1 cellular context compared by ENCODE assay signal in the genomic region with DNA sequence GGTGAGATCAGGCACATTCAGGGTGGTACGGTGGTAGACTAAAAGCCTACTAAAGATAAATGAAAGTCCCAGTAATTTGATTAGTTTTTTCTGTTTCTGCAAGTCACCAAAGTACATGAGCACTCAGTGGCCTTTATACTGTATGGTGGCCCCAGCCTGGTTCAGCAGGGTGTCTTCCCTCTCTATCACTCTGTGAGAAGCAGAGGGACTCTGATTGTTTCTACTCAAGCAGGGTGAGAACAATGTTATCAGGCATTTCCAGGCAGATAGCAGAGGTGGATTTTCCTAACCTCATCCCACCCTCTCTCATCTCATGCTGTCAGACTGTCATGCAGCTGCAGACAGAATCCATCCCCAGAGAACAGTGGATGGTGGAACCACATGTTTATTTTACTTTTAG.
TF ChIP-seq lines count a peak whose summit lies in the region.

No MANE protein-coding gene starts in this region.

TF ChIP-seq in GM23338, 12 proteins besides CTCF, POLR2A, EP300 and RAD21 (continued from another document):
- TF ChIP-seq, protein P1, sequence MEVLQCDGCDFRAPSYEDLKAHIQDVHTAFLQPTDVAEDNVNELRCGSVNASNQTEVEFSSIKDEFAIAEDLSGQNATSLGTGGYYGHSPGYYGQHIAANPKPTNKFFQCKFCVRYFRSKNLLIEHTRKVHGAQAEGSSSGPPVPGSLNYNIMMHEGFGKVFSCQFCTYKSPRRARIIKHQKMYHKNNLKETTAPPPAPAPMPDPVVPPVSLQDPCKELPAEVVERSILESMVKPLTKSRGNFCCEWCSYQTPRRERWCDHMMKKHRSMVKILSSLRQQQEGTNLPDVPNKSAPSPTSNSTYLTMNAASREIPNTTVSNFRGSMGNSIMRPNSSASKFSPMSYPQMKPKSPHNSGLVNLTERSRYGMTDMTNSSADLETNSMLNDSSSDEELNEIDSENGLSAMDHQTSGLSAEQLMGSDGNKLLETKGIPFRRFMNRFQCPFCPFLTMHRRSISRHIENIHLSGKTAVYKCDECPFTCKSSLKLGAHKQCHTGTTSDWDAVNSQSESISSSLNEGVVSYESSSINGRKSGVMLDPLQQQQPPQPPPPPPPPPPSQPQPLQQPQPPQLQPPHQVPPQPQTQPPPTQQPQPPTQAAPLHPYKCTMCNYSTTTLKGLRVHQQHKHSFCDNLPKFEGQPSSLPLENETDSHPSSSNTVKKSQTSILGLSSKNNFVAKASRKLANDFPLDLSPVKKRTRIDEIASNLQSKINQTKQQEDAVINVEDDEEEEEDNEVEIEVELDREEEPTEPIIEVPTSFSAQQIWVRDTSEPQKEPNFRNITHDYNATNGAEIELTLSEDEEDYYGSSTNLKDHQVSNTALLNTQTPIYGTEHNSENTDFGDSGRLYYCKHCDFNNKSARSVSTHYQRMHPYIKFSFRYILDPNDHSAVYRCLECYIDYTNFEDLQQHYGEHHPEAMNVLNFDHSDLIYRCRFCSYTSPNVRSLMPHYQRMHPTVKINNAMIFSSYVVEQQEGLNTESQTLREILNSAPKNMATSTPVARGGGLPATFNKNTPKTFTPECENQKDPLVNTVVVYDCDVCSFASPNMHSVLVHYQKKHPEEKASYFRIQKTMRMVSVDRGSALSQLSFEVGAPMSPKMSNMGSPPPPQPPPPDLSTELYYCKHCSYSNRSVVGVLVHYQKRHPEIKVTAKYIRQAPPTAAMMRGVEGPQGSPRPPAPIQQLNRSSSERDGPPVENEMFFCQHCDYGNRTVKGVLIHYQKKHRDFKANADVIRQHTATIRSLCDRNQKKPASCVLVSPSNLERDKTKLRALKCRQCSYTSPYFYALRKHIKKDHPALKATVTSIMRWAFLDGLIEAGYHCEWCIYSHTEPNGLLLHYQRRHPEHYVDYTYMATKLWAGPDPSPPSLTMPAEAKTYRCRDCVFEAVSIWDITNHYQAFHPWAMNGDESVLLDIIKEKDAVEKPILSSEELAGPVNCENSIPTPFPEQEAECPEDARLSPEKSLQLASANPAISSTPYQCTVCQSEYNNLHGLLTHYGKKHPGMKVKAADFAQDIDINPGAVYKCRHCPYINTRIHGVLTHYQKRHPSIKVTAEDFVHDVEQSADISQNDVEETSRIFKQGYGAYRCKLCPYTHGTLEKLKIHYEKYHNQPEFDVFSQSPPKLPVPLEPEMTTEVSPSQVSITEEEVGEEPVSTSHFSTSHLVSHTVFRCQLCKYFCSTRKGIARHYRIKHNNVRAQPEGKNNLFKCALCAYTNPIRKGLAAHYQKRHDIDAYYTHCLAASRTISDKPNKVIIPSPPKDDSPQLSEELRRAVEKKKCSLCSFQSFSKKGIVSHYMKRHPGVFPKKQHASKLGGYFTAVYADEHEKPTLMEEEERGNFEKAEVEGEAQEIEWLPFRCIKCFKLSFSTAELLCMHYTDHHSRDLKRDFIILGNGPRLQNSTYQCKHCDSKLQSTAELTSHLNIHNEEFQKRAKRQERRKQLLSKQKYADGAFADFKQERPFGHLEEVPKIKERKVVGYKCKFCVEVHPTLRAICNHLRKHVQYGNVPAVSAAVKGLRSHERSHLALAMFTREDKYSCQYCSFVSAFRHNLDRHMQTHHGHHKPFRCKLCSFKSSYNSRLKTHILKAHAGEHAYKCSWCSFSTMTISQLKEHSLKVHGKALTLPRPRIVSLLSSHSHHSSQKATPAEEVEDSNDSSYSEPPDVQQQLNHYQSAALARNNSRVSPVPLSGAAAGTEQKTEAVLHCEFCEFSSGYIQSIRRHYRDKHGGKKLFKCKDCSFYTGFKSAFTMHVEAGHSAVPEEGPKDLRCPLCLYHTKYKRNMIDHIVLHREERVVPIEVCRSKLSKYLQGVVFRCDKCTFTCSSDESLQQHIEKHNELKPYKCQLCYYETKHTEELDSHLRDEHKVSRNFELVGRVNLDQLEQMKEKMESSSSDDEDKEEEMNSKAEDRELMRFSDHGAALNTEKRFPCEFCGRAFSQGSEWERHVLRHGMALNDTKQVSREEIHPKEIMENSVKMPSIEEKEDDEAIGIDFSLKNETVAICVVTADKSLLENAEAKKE (CRISPR knock-in tag; IDR thresholded peaks at IDR 0.05): no peak
